In genomic region chr9:7028591-7028990, GRCh38 we compare ENCODE assay signal across 21 cellular contexts.
DNase-seq lines count a peak whose midpoint lies in the region; ATAC-seq, FAIRE-seq and TF ChIP-seq lines count a peak whose summit lies in the region.
"Had no signal": no experiment of that assay in that cellular context is flagged by ENCODE, and none has a peak within 500 bp of the region (broad histone marks: within the 10 kb centered on the region; RNA-seq: fewer than 3 reads in every experiment).

No MANE protein-coding gene starts in this region.

- FAIRE-seq in RCC 7860 (lab: Jason Lieb, UNC), result peak; percentile 52
- FAIRE-seq: GM12892, GM18507, H54, K562 had no signal

- POLR2A ChIA-PET in activated CD8-positive, alpha-beta T cell treated with anti-CD3 and anti-CD28 coated beads for 36 hours (lab: Charles Lee), result no interaction called here

- H3K36me3 Mint-ChIP-seq in activated CD8-positive, alpha-beta T cell treated with anti-CD3 and anti-CD28 coated beads for 36 hours (ENCODE audit: low read depth), result peaks cover 23% of the 10 kb centered on the region

- in situ Hi-C loops in Caki2 (cut with HindIII; ENCODE audit: low pct_unique_long_range_greater_than_20kb, low sequenced_read_pairs), result no loop called here

- H3K4me3 Mint-ChIP-seq in activated CD8-positive, alpha-beta T cell treated with anti-CD3 and anti-CD28 coated beads for 36 hours, result no peak overlapping the region
- H3K4me3 Mint-ChIP-seq: CD8-positive, alpha-beta memory T cell had no signal

- H3K4me1 Mint-ChIP-seq in activated CD8-positive, alpha-beta T cell treated with anti-CD3 and anti-CD28 coated beads for 36 hours (ENCODE audit: low read depth), result no peaks in the 10 kb centered on the region
- H3K4me1 Mint-ChIP-seq: CD8-positive, alpha-beta memory T cell had no signal

- H3K27ac Mint-ChIP-seq in activated CD8-positive, alpha-beta T cell treated with anti-CD3 and anti-CD28 coated beads for 36 hours, result no peak overlapping the region
- H3K27ac Mint-ChIP-seq: CD8-positive, alpha-beta memory T cell had no signal

- no peak for TF ChIP-seq CTCF in activated CD8-positive, alpha-beta T cell treated with anti-CD3 and anti-CD28 coated beads for 36 hours (IDR thresholded peaks at IDR 0.05)

- H3K9me3 Mint-ChIP-seq in activated CD8-positive, alpha-beta T cell treated with anti-CD3 and anti-CD28 coated beads for 36 hours, result no peaks in the 10 kb centered on the region

- no peaks in the 10 kb centered on the region for H3K27me3 Mint-ChIP-seq in activated CD8-positive, alpha-beta T cell treated with anti-CD3 and anti-CD28 coated beads for 36 hours
- H3K27me3 Mint-ChIP-seq: CD8-positive, alpha-beta memory T cell had no signal

- CTCF ChIA-PET in activated CD8-positive, alpha-beta T cell treated with anti-CD3 and anti-CD28 coated beads for 36 hours (lab: Charles Lee), result interaction anchor here (1.0 kb wide), 1 partner anchor 10 kb away, joined by 4 read pairs; no protein-coding TSS in a partner anchor

- intact Hi-C loops in activated CD8-positive, alpha-beta T cell treated with anti-CD3 and anti-CD28 coated beads for 36 hours (cut with micrococcal nuclease), result loop anchor here (10.0 kb wide), 1 partner anchor 64 kb away; no protein-coding TSS in a partner anchor

- no peak for ATAC-seq in activated CD8-positive, alpha-beta T cell treated with anti-CD3 and anti-CD28 coated beads for 36 hours
- no peak for ATAC-seq in HG02852 (IDR thresholded peaks at IDR 0.05; ENCODE audit: unreplicated experiment)
- no peak for ATAC-seq in GM18498 (IDR thresholded peaks at IDR 0.05; ENCODE audit: unreplicated experiment)
- ATAC-seq: K562 had no signal

- DNase-seq in Caki2 (ENCODE audit: low read depth) (peak; percentile 6), RCC 7860 (ENCODE audit: low spot score) (peak; percentile 68), glomerular visceral epithelial cell (ENCODE audit: extremely low spot score) (peak; percentile 36), renal cortical epithelial cell (ENCODE audit: low read depth) (peak; percentile 94)
- no peak for DNase-seq in activated CD4-positive, alpha-beta T cell treated with anti-CD3 and anti-CD28 coated beads, Interleukin-2, amount 50 U/mL, for 4 hours
- DNase-seq in activated CD8-positive, alpha-beta T cell treated with anti-CD3 and anti-CD28 coated beads for 36 hours, result no peak
- DNase-seq: CD8-positive, alpha-beta memory T cell; MM.1S; NCI-H1105; NCI-H2029 treated with DMSO at 0.1 percent for 48 hours; NCI-H2171; NCI-H345; NCI-H526; Peyer's patch; Right ventricle myocardium superior had no signal

Comparison
In these comparisons a context has a peak if more than half of its experiments do, and no peak if none do; other contexts are left out.
1. DNase-seq: peak in Caki2 (single experiment), RCC 7860 (single experiment), glomerular visceral epithelial cell (single experiment) and renal cortical epithelial cell (single experiment); none in activated CD4-positive, alpha-beta T cell treated with anti-CD3 and anti-CD28 coated beads, Interleukin-2, amount 50 U/mL, for 4 hours (0 of 2) and activated CD8-positive, alpha-beta T cell treated with anti-CD3 and anti-CD28 coated beads for 36 hours (single experiment).